8 cellular contexts compared by ENCODE assay signal in the genomic region with DNA sequence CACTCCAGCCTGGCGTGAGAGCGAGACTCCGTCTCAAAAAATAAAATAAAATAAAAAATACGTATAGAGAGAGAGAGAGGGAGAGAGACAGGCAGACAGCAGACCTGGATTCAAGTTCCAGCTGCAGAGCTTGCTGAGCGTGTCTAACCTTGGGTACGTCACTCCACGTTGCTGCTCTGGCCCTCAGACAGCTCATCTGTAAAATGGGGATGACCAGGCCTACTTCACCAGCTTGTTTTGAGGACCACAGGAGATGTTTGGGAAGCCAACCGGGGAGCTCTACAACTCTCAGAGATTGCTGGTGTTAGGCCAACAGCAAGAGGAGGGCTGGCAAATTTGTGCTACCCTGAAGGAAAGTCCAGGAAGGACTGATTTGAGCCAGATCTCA. TPM values are rescaled to one million over a fixed set of nuclear protein-coding genes. Genes with fewer than 3 reads are reported as not detected.
DNase-seq lines count a peak whose midpoint lies in the region; ATAC-seq, FAIRE-seq and TF ChIP-seq lines count a peak whose summit lies in the region.

No MANE protein-coding gene starts in this region.

- no peak overlapping the region for H3K27ac ChIP-seq in A673 (ENCODE audit: low read depth, low read length, poor library complexity, severe bottlenecking)
- H3K27ac ChIP-seq in IMR-90 (ENCODE audit: insufficient read depth, low read length), result peak overlapping the region; percentile 66
- H3K27ac ChIP-seq in muscle layer of colon (ENCODE audit: low read depth, low read length), result peak overlapping the region; percentile 63

- H2AFZ ChIP-seq in IMR-90 (replicated peaks; ENCODE audit: low read length, poor library complexity), result peak overlapping the region; percentile 97

- peak overlapping the region; percentile 52 for H2AK5ac ChIP-seq in IMR-90 (ENCODE audit: low read depth, low read length)

- H4K20me1 ChIP-seq in IMR-90 (ENCODE audit: insufficient read depth, low read length), result peaks cover 30% of the 10 kb centered on the region

- H3K9me1 ChIP-seq in IMR-90 (ENCODE audit: insufficient read depth, low read length), result peaks cover 28% of the 10 kb centered on the region

- ATAC-seq in IMR-90 (ENCODE audit: low read depth) (no peak), HG03457 (IDR thresholded peaks at IDR 0.05; ENCODE audit: unreplicated experiment) (no peak), HG03135 (IDR thresholded peaks at IDR 0.05; ENCODE audit: unreplicated experiment) (no peak)

- BruUV-seq in A673 (replicated peaks; lab: Mats Ljungman, UMichigan), result no TSS peak
- no TSS peak for BruUV-seq in IMR-90 (replicated peaks; lab: Mats Ljungman, UMichigan)

- WGBS in IMR-90 (ENCODE audit: extremely low coverage in 2 of 2, insufficient read length in 1 of 2), 2 experiments, result 80 to 100% methylated on average over 1 of the region's 8 CpGs

- H4K8ac ChIP-seq in IMR-90 (ENCODE audit: low read depth in 2 of 2, low read length in 2 of 2), result peak overlapping the region; percentile 60 to 92

- peak overlapping the region; percentile 76 for H2AK9ac ChIP-seq in IMR-90 (replicated peaks; ENCODE audit: low read depth, low read length, poor library complexity)

- dilution Hi-C loops in IMR-90 (cut with HindIII; ENCODE audit: low sequenced_read_pairs, unreplicated experiment), result no loop called here

- peak overlapping the region; percentile 50; the same call in 2 of the 3 replicates for H2BK15ac ChIP-seq in IMR-90 (ENCODE audit: low read depth, low read length)

- H3K27me3 ChIP-seq in A673 (replicated peaks; ENCODE audit: insufficient read depth, low read depth, low read length, poor library complexity) (no peaks in the 10 kb centered on the region), IMR-90 (ENCODE audit: control insufficient read depth, insufficient read depth, low read length) (no peaks in the 10 kb centered on the region), muscle layer of colon (ENCODE audit: control insufficient read depth in 1 of 2, insufficient read depth in 2 of 2, low read length in 2 of 2) (no peaks in the 10 kb centered on the region)

- CTCF ChIA-PET in A673 (lab: Charles Lee), result interaction anchor here (0.7 kb wide), 1 partner anchor 813 kb away, joined by 4 read pairs; no protein-coding TSS in a partner anchor
- CTCF ChIA-PET in IMR-90 (lab: Yijun Ruan, JAX), result no interaction called here

- intact Hi-C loops in A673 (cut with micrococcal nuclease; ENCODE audit: unreplicated experiment) (no loop called here), IMR-90 (cut with micrococcal nuclease) (loop anchor here (2.0 kb wide), 1 partner anchor 57 kb away; no protein-coding TSS in a partner anchor)

- H3K4me3 ChIP-seq in A673 (ENCODE audit: low read depth, low read length, poor library complexity, severe bottlenecking), result peak overlapping the region; percentile 72
- H3K4me3 ChIP-seq in IMR-90 (ENCODE audit: insufficient read depth, low read depth, low read length), result peak overlapping the region; percentile 58
- peak overlapping the region; percentile 38 to 74 for H3K4me3 ChIP-seq in cardiac fibroblast (replicated peaks in 1 of 2; ENCODE audit: low read depth in 2 of 2, low read length in 2 of 2)
- peak overlapping the region; percentile 58 to 62 for H3K4me3 ChIP-seq in muscle layer of colon (ENCODE audit: low read depth in 1 of 2, low read length in 2 of 2)

- TF ChIP-seq CTCF in A673 (conservative IDR thresholded peaks at IDR 0.05; ENCODE audit: low read depth, low read length) (no peak), IMR-90 (conservative IDR thresholded peaks at IDR 0.05; ENCODE audit: low read depth, low read length) (no peak), cardiac fibroblast (IDR thresholded peaks at IDR 0.05; ENCODE audit: low read depth, low read length) (no peak)

- H3K9me3 ChIP-seq in A673 (ENCODE audit: low read depth, low read length, poor library complexity, severe bottlenecking) (no peaks in the 10 kb centered on the region), IMR-90 (ENCODE audit: control insufficient read depth, insufficient read depth, low read length) (no peaks in the 10 kb centered on the region), muscle layer of colon (ENCODE audit: low read length) (no peaks in the 10 kb centered on the region)

- H3K56ac ChIP-seq in IMR-90 (ENCODE audit: extremely low read depth, insufficient read depth, low read length), result peak overlapping the region; percentile 91

- H4K91ac ChIP-seq in IMR-90 (ENCODE audit: insufficient read depth, low read depth, low read length), result peak overlapping the region; percentile 67

- H3K79me1 ChIP-seq in IMR-90 (ENCODE audit: low read depth in 1 of 2, low read length in 2 of 2), result peaks cover 27 to 47% of the 10 kb centered on the region in 2 experiments

- H3K14ac ChIP-seq in IMR-90 (replicated peaks; ENCODE audit: low read depth, low read length), result peak overlapping the region; percentile 99

- peak overlapping the region; percentile 92 for H2BK120ac ChIP-seq in IMR-90 (ENCODE audit: low read depth, low read length)

- no peak for TF ChIP-seq RAD21 in IMR-90 (IDR thresholded peaks at IDR 0.05; ENCODE audit: low read length)

- no peak for FAIRE-seq in urothelium cell line (lab: Jason Lieb, UNC)

- H3K9ac ChIP-seq in IMR-90 (ENCODE audit: low read depth, low read length) (peak overlapping the region; percentile 91), muscle layer of colon (ENCODE audit: low read length) (peak overlapping the region; percentile 49)

- H3K4me2 ChIP-seq in IMR-90 (ENCODE audit: low read depth, low read length), result peak overlapping the region; percentile 93

- DNase-seq in A673 (ENCODE audit: low spot score), result no peak
- DNase-seq in IMR-90, result no peak
- DNase-seq in cardiac fibroblast (ENCODE audit: low read depth in 2 of 2), result no peak
- DNase-seq in urothelium cell line (ENCODE audit: low spot score), result no peak
- DNase-seq in NCI-H1436 treated with DMSO at 0.1 percent for 48 hours (lab: John Stamatoyannopoulos, UW), result no peak

- peak overlapping the region; percentile 86 for H4K5ac ChIP-seq in IMR-90 (ENCODE audit: low read depth, low read length)

- H3K36me3 ChIP-seq in A673 (ENCODE audit: insufficient read depth, low read length, poor library complexity, severe bottlenecking), result no peaks in the 10 kb centered on the region
- no peaks in the 10 kb centered on the region for H3K36me3 ChIP-seq in IMR-90 (ENCODE audit: control insufficient read depth, insufficient read depth, low read length)
- H3K36me3 ChIP-seq in muscle layer of colon (ENCODE audit: insufficient read depth, low read length), result no peaks in the 10 kb centered on the region

- peak overlapping the region; percentile 98 for H3K23ac ChIP-seq in IMR-90 (ENCODE audit: low read depth, low read length)

- peak overlapping the region; percentile 78 for H3K18ac ChIP-seq in IMR-90 (ENCODE audit: low read depth, low read length)

- H2BK20ac ChIP-seq in IMR-90 (ENCODE audit: low read depth, low read length), result no peak overlapping the region; the same call in 1 of the 2 replicates

- H3K4me1 ChIP-seq in A673 (ENCODE audit: insufficient read depth, low read length, poor library complexity, severe bottlenecking), result no peaks in the 10 kb centered on the region
- peaks cover 9% of the 10 kb centered on the region for H3K4me1 ChIP-seq in IMR-90 (ENCODE audit: control insufficient read depth, insufficient read depth, low read length)
- peaks cover 28% of the 10 kb centered on the region for H3K4me1 ChIP-seq in muscle layer of colon (ENCODE audit: insufficient read depth, low read length)

- peak overlapping the region; percentile 98 for H3K4ac ChIP-seq in IMR-90 (ENCODE audit: low read depth, low read length)

- peak overlapping the region; percentile 37 for H2BK5ac ChIP-seq in IMR-90 (ENCODE audit: low read depth, low read length, poor library complexity, severe bottlenecking)

- in situ Hi-C loops in IMR-90 (cut with MboI; ENCODE audit: low sequenced_read_pairs), result loop anchor here (5.0 to 10.0 kb wide), 2 partner anchors 149 to 186 kb away; no protein-coding TSS in a partner anchor

- no peak for TF ChIP-seq POLR2A in IMR-90 (IDR thresholded peaks at IDR 0.05; ENCODE audit: low read depth, low read length)

- POLR2A ChIA-PET in A673 (lab: Charles Lee; ENCODE audit: low non-redundant PET), result no interaction called here
- POLR2A ChIA-PET in IMR-90 (lab: Charles Lee; ENCODE audit: unreplicated experiment), result no interaction called here

TF ChIP-seq in IMR-90, 13 proteins besides CTCF, POLR2A, EP300 and RAD21 (continues in another document):
- TF ChIP-seq SMC3 (IDR thresholded peaks at IDR 0.05; ENCODE audit: low read depth, low read length) (no peak), RCOR1 (IDR thresholded peaks at IDR 0.05; ENCODE audit: insufficient replicate concordance, low read length) (no peak), FOS (IDR thresholded peaks at IDR 0.05; ENCODE audit: low read depth, low read length) (no peak), NFE2L2 (IDR thresholded peaks at IDR 0.05; ENCODE audit: low read depth, low read length) (no peak), CHD1 (IDR thresholded peaks at IDR 0.05; ENCODE audit: low read depth, low read length) (no peak), MAFK (IDR thresholded peaks at IDR 0.05; ENCODE audit: low read depth, low read length) (no peak), BHLHE40 (IDR thresholded peaks at IDR 0.05; ENCODE audit: low read depth, low read length) (no peak), RFX5 (IDR thresholded peaks at IDR 0.05; ENCODE audit: low read depth, low read length) (no peak)
- TF ChIP-seq, protein P1, sequence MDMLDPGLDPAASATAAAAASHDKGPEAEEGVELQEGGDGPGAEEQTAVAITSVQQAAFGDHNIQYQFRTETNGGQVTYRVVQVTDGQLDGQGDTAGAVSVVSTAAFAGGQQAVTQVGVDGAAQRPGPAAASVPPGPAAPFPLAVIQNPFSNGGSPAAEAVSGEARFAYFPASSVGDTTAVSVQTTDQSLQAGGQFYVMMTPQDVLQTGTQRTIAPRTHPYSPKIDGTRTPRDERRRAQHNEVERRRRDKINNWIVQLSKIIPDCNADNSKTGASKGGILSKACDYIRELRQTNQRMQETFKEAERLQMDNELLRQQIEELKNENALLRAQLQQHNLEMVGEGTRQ (IDR thresholded peaks at IDR 0.05; ENCODE audit: low read depth, low read length), result no peak
- TF ChIP-seq, protein P2, sequence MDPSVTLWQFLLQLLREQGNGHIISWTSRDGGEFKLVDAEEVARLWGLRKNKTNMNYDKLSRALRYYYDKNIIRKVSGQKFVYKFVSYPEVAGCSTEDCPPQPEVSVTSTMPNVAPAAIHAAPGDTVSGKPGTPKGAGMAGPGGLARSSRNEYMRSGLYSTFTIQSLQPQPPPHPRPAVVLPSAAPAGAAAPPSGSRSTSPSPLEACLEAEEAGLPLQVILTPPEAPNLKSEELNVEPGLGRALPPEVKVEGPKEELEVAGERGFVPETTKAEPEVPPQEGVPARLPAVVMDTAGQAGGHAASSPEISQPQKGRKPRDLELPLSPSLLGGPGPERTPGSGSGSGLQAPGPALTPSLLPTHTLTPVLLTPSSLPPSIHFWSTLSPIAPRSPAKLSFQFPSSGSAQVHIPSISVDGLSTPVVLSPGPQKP (IDR thresholded peaks at IDR 0.05; ENCODE audit: borderline replicate concordance, low read depth, low read length), result no peak

RNA-seq across cellular contexts. Expression of gene TRAF5, which starts 0.5 kb away (rescaled TPM):
- total RNA-seq in A673 (2021) (7.1 and 8.7 TPM in 2 replicates), IMR-90 (2012; rRNA removed) (10.0 and 13.1 TPM in 2 replicates)
- 11.0 and 14.7 TPM in 2 replicates for polyA plus RNA-seq in IMR-90 (2012; rRNA removed)
- 2.9 and 4.3 TPM in 2 replicates for polyA plus RNA-seq in IMR-90 (2012; cell fraction: cytosol; rRNA removed)
- polyA plus RNA-seq in IMR-90 (2012; cell fraction: nucleus; rRNA removed; ENCODE audit: low replicate concordance), result 21.7 and 89.3 TPM in 2 replicates
